In the genomic region with DNA sequence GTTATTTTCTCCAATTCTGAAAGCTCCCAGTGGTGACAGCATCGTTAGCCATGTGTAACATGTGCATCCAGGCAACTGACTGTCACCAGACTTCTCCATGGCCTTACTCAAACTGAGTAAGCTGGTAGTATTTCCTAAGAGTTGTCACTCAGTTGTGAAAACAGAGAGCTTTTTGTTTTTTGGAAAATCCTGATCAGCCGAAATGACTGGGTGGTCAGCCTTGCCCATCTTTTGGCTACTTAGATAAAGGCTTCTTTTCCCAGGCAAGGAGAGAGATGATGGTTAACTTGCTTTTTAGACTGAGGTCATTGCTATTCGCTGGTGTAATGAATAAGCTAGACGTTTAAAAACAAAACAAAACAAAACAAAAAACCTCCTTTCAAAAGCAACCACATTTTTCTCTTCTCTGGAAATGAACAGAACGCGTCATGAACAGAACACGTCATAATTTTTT, we compare ENCODE assay signal across 9 cellular contexts.
DNase-seq lines count a peak whose midpoint lies in the region; ATAC-seq and TF ChIP-seq lines count a peak whose summit lies in the region.
"Had no signal": no experiment of that assay in that cellular context is flagged by ENCODE, and none has a peak within 500 bp of the region (broad histone marks: within the 10 kb centered on the region; RNA-seq: fewer than 3 reads in every experiment).

No MANE protein-coding gene starts in this region.

- no peaks in the 10 kb centered on the region for H3K9me3 Mint-ChIP-seq in activated naive CD4-positive, alpha-beta T cell treated with anti-CD3 and anti-CD28 coated beads, Interleukin-2, amount 50 U/mL, for 72 hours
- H3K9me3 Mint-ChIP-seq in stimulated activated memory B cell treated with anti-CD40 and anti-IgM and Interleukin-4, amounts not matched to agents 10 μg/mL and 1 μg/mL and 100 μg/mL, for 72 hours = no peaks in the 10 kb centered on the region

- H3K4me3 Mint-ChIP-seq in stimulated activated memory B cell treated with anti-CD40 and anti-IgM and Interleukin-4, amounts not matched to agents 10 μg/mL and 1 μg/mL and 100 μg/mL, for 72 hours = no peak overlapping the region

- H3K27me3 Mint-ChIP-seq in stimulated activated memory B cell treated with anti-CD40 and anti-IgM and Interleukin-4, amounts not matched to agents 10 μg/mL and 1 μg/mL and 100 μg/mL, for 72 hours = no peaks in the 10 kb centered on the region

- no peaks in the 10 kb centered on the region for H3K9me3 ChIP-seq in left ventricle myocardium inferior (replicated peaks)

- H3K27ac ChIP-seq in left ventricle myocardium inferior (replicated peaks) = peak overlapping the region; percentile 84

- no peaks in the 10 kb centered on the region for H3K27me3 ChIP-seq in left ventricle myocardium inferior (ENCODE audit: low read depth)

- no peak for TF ChIP-seq CTCF in left ventricle myocardium inferior (IDR thresholded peaks at IDR 0.05; ENCODE audit: borderline replicate concordance)

- peak overlapping the region; percentile 90 to 98 for H3K27ac Mint-ChIP-seq in activated naive CD4-positive, alpha-beta T cell treated with anti-CD3 and anti-CD28 coated beads, Interleukin-2, amount 50 U/mL, for 72 hours
- peak overlapping the region; percentile 78 for H3K27ac Mint-ChIP-seq in stimulated activated memory B cell treated with anti-CD40 and anti-IgM and Interleukin-4, amounts not matched to agents 10 μg/mL and 1 μg/mL and 100 μg/mL, for 72 hours

- intact Hi-C loops in left ventricle myocardium inferior (cut with micrococcal nuclease) = loop anchor here (10.0 kb wide), 1 partner anchor 151 kb away; no protein-coding TSS in a partner anchor

- H3K4me1 ChIP-seq in left ventricle myocardium inferior = peaks cover 92% of the 10 kb centered on the region

- H3K4me3 ChIP-seq in left ventricle myocardium inferior = no peak overlapping the region

- H3K36me3 ChIP-seq in left ventricle myocardium inferior = peaks cover 41% of the 10 kb centered on the region

- DNase-seq in HT1080 (ENCODE audit: low read depth) = peak; percentile 65
- no peak for DNase-seq in activated naive CD4-positive, alpha-beta T cell treated with anti-CD3 and anti-CD28 coated beads, Interleukin-2, amount 50 U/mL, for 72 hours (ENCODE audit: low spot score in 2 of 2)
- DNase-seq in left ventricle myocardium inferior = no peak
- no peak for DNase-seq in stimulated activated CD4-positive, alpha-beta T cell treated with anti-CD3 and anti-CD28 coated beads, Interleukin-4, amount 100 ng/mL, for 4 hours
- DNase-seq in stimulated activated CD4-positive, alpha-beta T cell treated with anti-CD3 and anti-CD28 coated beads, Interleukin-2, amount 100 ng/mL, for 48 hours = no peak
- DNase-seq: T-helper 9 cell had no signal

- peaks cover 28 to 75% of the 10 kb centered on the region in 2 donors for H3K36me3 Mint-ChIP-seq in activated naive CD4-positive, alpha-beta T cell treated with anti-CD3 and anti-CD28 coated beads, Interleukin-2, amount 50 U/mL, for 72 hours
- peaks cover 65% of the 10 kb centered on the region for H3K36me3 Mint-ChIP-seq in stimulated activated memory B cell treated with anti-CD40 and anti-IgM and Interleukin-4, amounts not matched to agents 10 μg/mL and 1 μg/mL and 100 μg/mL, for 72 hours

- peaks cover 55% of the 10 kb centered on the region for H3K4me1 Mint-ChIP-seq in stimulated activated memory B cell treated with anti-CD40 and anti-IgM and Interleukin-4, amounts not matched to agents 10 μg/mL and 1 μg/mL and 100 μg/mL, for 72 hours

- ATAC-seq in activated naive CD4-positive, alpha-beta T cell treated with anti-CD3 and anti-CD28 coated beads, Interleukin-2, amount 50 U/mL, for 72 hours = peak; percentile 26 to 40
- peak; percentile 16 for ATAC-seq in stimulated activated memory B cell treated with anti-CD40 and anti-IgM and Interleukin-4, amounts not matched to agents 10 μg/mL and 1 μg/mL and 100 μg/mL, for 72 hours
- no peak for ATAC-seq in HG03280 (IDR thresholded peaks at IDR 0.05; ENCODE audit: unreplicated experiment)
- ATAC-seq in HG02678 (IDR thresholded peaks at IDR 0.05; ENCODE audit: unreplicated experiment) = no peak

Comparison
In these comparisons a context has a peak if more than half of its experiments do, and no peak if none do; other contexts are left out.
1. ATAC-seq: peak in activated naive CD4-positive, alpha-beta T cell treated with anti-CD3 and anti-CD28 coated beads, Interleukin-2, amount 50 U/mL, for 72 hours (2 of 2) and stimulated activated memory B cell treated with anti-CD40 and anti-IgM and Interleukin-4, amounts not matched to agents 10 μg/mL and 1 μg/mL and 100 μg/mL, for 72 hours (single experiment); none in HG03280 (single experiment) and HG02678 (single experiment).